Comparison of ENCODE assay signal across 6 cellular contexts in the genomic region with DNA sequence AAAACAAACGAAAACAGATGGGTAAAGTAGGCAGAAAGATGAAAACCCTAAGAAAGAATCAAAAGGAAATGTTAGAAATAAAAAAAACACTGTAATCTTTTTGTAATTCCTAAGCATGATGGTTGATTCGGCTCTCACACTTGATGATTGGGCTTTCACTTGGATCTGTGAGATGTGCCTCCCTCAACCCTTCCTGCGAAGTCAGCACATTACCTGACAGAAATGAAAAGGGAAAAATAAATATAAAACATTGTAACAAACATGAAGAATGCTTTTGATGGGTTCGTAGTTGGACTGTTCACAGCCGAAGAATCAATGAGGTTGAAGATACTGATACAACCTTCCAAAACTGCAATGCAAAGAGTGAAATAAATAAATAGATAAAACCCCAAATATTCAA.
"Had no signal": no experiment of that assay in that cellular context is flagged by ENCODE, and none has a peak within 500 bp of the region (broad histone marks: within the 10 kb centered on the region; RNA-seq: fewer than 3 reads in every experiment).

No MANE protein-coding gene starts in this region.

- DNase-seq: KBM-7, KG1 had no signal

- H3K4me2 ChIP-seq: KMS-11 had no signal

- H3K27ac ChIP-seq: HL-60, KMS-11 had no signal

- H3K9ac ChIP-seq: KMS-11 had no signal

- FAIRE-seq: HepG2, HTR-8/SVneo had no signal

- ATAC-seq: HepG2 had no signal
